Comparison of ENCODE assay signal across 18 cellular contexts in the genomic region with DNA sequence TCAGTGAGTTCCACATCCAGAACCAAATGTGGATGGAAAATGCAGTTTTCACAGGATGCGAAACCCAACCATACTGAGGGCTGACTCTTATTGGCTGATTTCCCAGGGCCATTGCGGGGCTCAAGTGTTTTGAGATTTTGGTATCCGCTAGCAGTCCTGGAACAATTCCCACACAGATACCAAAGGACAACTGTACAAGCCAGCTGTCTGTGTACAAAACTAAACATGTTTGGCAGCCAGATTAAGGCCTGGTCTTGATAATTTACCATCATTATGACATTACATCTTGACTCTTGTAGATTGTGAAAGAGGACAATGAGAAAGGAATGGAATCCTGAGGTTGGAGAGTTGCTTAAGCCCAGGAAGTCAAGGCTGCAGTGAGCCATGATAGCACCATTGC.
"Had no signal": no experiment of that assay in that cellular context is flagged by ENCODE, and none has a peak within 500 bp of the region (broad histone marks: within the 10 kb centered on the region; RNA-seq: fewer than 3 reads in every experiment).

No MANE protein-coding gene starts in this region.

- H3K9me3 ChIP-seq: adrenal gland, gastroesophageal sphincter, left ventricle myocardium inferior, pancreas, upper lobe of right lung had no signal

- ATAC-seq: gastroesophageal sphincter, pancreas, upper lobe of right lung, WTC11 had no signal

- DNase-seq: activated CD4-positive, alpha-beta T cell treated with anti-CD3 and anti-CD28 coated beads, Interleukin-2, amount 10 ng/mL, durations not matched to agents 24 days and 14 days; activated naive CD4-positive, alpha-beta T cell treated with anti-CD3 and anti-CD28 coated beads, Interleukin-2, amount 10 ng/mL, durations not matched to agents 7 days and 5 days; adrenal gland; erythroblast; kidney; left ventricle myocardium inferior; mesendoderm; pancreas; stimulated activated CD4-positive, alpha-beta T cell treated with anti-CD3 and anti-CD28 coated beads, Interleukin-15, amount 100 ng/mL, for 24 hours; stimulated activated CD4-positive, alpha-beta T cell treated with anti-CD3 and anti-CD28 coated beads, Interleukin-4, amount 100 ng/mL, for 24 hours; upper lobe of right lung had no signal

- H3K36me3 ChIP-seq: adrenal gland, gastroesophageal sphincter, left ventricle myocardium inferior, pancreas, upper lobe of right lung had no signal

- H3K27ac Mint-ChIP-seq: activated CD4-positive, alpha-beta T cell treated with anti-CD3 and anti-CD28 coated beads, Interleukin-2, amount 10 ng/mL, durations not matched to agents 24 days and 14 days; activated naive CD4-positive, alpha-beta T cell treated with anti-CD3 and anti-CD28 coated beads, Interleukin-2, amount 10 ng/mL, durations not matched to agents 7 days and 5 days; activated T-helper 2 cell treated with anti-CD3 and anti-CD28 coated beads, Interferon-gamma antibody, Interleukin-2, Interleukin-4, amounts not matched to agents 10 μg/mL and 5 μg/mL and 100 μg/mL, durations not matched to agents 14 hours and 24 hours and 36 hours; dendritic cell treated with granulocyte-macrophage colony-stimulating factor and Interleukin-4, amounts not matched to agents 40 ng/mL and 50 ng/mL, for 4 days; stimulated activated naive CD8-positive, alpha-beta T cell treated with anti-CD3 and anti-CD28 coated beads, Interleukin-15, Interleukin-2, amounts not matched to agents 100 ng/mL and 50 ng/mL, for 24 hours; T-helper 1 cell treated with Interleukin-12 subunit alpha and Interleukin-12 subunit beta and Interleukin-4 antibody, amounts not matched to agents 30 μg/mL and 1 μg/mL, for 36 hours; WTC11 had no signal

- H3K9me3 Mint-ChIP-seq: activated CD4-positive, alpha-beta T cell treated with anti-CD3 and anti-CD28 coated beads, Interleukin-2, amount 10 ng/mL, durations not matched to agents 24 days and 14 days; activated naive CD4-positive, alpha-beta T cell treated with anti-CD3 and anti-CD28 coated beads, Interleukin-2, amount 10 ng/mL, durations not matched to agents 7 days and 5 days; activated T-helper 2 cell treated with anti-CD3 and anti-CD28 coated beads, Interferon-gamma antibody, Interleukin-2, Interleukin-4, amounts not matched to agents 10 μg/mL and 5 μg/mL and 100 μg/mL, durations not matched to agents 14 hours and 24 hours and 36 hours; dendritic cell treated with granulocyte-macrophage colony-stimulating factor and Interleukin-4, amounts not matched to agents 40 ng/mL and 50 ng/mL, for 4 days; stimulated activated naive CD8-positive, alpha-beta T cell treated with anti-CD3 and anti-CD28 coated beads, Interleukin-15, Interleukin-2, amounts not matched to agents 100 ng/mL and 50 ng/mL, for 24 hours; T-helper 1 cell treated with Interleukin-12 subunit alpha and Interleukin-12 subunit beta and Interleukin-4 antibody, amounts not matched to agents 30 μg/mL and 1 μg/mL, for 36 hours; WTC11 had no signal

- H3K4me3 Mint-ChIP-seq: activated CD4-positive, alpha-beta T cell treated with anti-CD3 and anti-CD28 coated beads, Interleukin-2, amount 10 ng/mL, durations not matched to agents 24 days and 14 days; activated naive CD4-positive, alpha-beta T cell treated with anti-CD3 and anti-CD28 coated beads, Interleukin-2, amount 10 ng/mL, durations not matched to agents 7 days and 5 days; central memory CD8-positive, alpha-beta T cell; dendritic cell treated with granulocyte-macrophage colony-stimulating factor and Interleukin-4, amounts not matched to agents 40 ng/mL and 50 ng/mL, for 4 days; stimulated activated naive CD8-positive, alpha-beta T cell treated with anti-CD3 and anti-CD28 coated beads, Interleukin-15, Interleukin-2, amounts not matched to agents 100 ng/mL and 50 ng/mL, for 24 hours; T-helper 1 cell treated with Interleukin-12 subunit alpha and Interleukin-12 subunit beta and Interleukin-4 antibody, amounts not matched to agents 30 μg/mL and 1 μg/mL, for 36 hours; WTC11 had no signal

- H3K27ac ChIP-seq: adrenal gland, gastroesophageal sphincter, left ventricle myocardium inferior, pancreas, upper lobe of right lung had no signal

- H3K4me3 ChIP-seq: adrenal gland, gastroesophageal sphincter, left ventricle myocardium inferior, pancreas, upper lobe of right lung had no signal

- H3K27me3 Mint-ChIP-seq: activated CD4-positive, alpha-beta T cell treated with anti-CD3 and anti-CD28 coated beads, Interleukin-2, amount 10 ng/mL, durations not matched to agents 24 days and 14 days; activated naive CD4-positive, alpha-beta T cell treated with anti-CD3 and anti-CD28 coated beads, Interleukin-2, amount 10 ng/mL, durations not matched to agents 7 days and 5 days; central memory CD8-positive, alpha-beta T cell; dendritic cell treated with granulocyte-macrophage colony-stimulating factor and Interleukin-4, amounts not matched to agents 40 ng/mL and 50 ng/mL, for 4 days; stimulated activated naive CD8-positive, alpha-beta T cell treated with anti-CD3 and anti-CD28 coated beads, Interleukin-15, Interleukin-2, amounts not matched to agents 100 ng/mL and 50 ng/mL, for 24 hours had no signal

- H3K27me3 ChIP-seq: adrenal gland, gastroesophageal sphincter, pancreas, upper lobe of right lung had no signal

- H3K4me1 ChIP-seq: adrenal gland, gastroesophageal sphincter, left ventricle myocardium inferior, pancreas, upper lobe of right lung had no signal

- H3K36me3 Mint-ChIP-seq: activated naive CD4-positive, alpha-beta T cell treated with anti-CD3 and anti-CD28 coated beads, Interleukin-2, amount 10 ng/mL, durations not matched to agents 7 days and 5 days; WTC11 had no signal

- H3K4me1 Mint-ChIP-seq: activated CD4-positive, alpha-beta T cell treated with anti-CD3 and anti-CD28 coated beads, Interleukin-2, amount 10 ng/mL, durations not matched to agents 24 days and 14 days; activated naive CD4-positive, alpha-beta T cell treated with anti-CD3 and anti-CD28 coated beads, Interleukin-2, amount 10 ng/mL, durations not matched to agents 7 days and 5 days; central memory CD8-positive, alpha-beta T cell; WTC11 had no signal
